In the genomic region with DNA sequence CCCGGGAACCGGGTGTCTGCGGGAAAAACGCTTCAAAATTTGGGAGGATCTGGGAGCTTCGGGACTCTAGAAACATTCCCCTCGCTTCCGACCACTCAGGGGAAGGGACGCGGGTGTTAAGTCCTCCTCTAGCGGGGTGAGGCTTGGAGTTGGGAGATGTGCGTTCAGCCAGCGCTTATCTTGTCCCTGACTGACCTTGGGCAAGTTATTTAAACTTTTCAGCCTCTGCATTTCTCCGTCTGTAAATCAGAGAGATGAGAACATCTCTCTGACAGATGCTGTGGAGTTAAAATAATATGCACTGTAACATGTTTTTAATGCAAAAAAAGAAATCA, we compare ENCODE assay signal across 11 cellular contexts.
A peak's percentile ranks its signal among the peaks of the same experiment; 100 is the strongest.
DNase-seq lines count a peak whose midpoint lies in the region; ATAC-seq, FAIRE-seq and TF ChIP-seq lines count a peak whose summit lies in the region.
"Had no signal": no experiment of that assay in that cellular context is flagged by ENCODE, and none has a peak within 500 bp of the region (broad histone marks: within the 10 kb centered on the region; RNA-seq: fewer than 3 reads in every experiment).

No MANE protein-coding gene starts in this region.

- WGBS in SK-N-SH (ENCODE audit: low lambda C conversion rate), result 9% methylated on average over 7 of the region's 13 CpGs

- DNase-seq in GM03348 (ENCODE audit: low spot score) (peak; percentile 9), SK-N-SH (no peak), glutamatergic neuron (peak; percentile 21), sciatic nerve (ENCODE audit: low spot score) (no peak), NCI-H1048 (lab: John Stamatoyannopoulos, UW) (no peak), GM19239 (ENCODE audit: insufficient read length, low spot score) (no peak), putamen (ENCODE audit: low spot score) (no peak)
- DNase-seq: NCI-H2107; stimulated activated naive B cell treated with anti-CD40 and anti-IgM and Interleukin-4, amounts not matched to agents 10 μg/mL and 1 μg/mL and 100 μg/mL, for 72 hours had no signal

- CTCF ChIA-PET in SK-N-SH (lab: Yijun Ruan, JAX), result interaction anchor here (1.0 to 1.6 kb wide), 3 partner anchors 16 to 370 kb away, joined by 3 to 4 read pairs (median 3); no protein-coding TSS in a partner anchor

- no peak for TF ChIP-seq RAD21 in SK-N-SH (IDR thresholded peaks at IDR 0.05; ENCODE audit: low read length)

- peak overlapping the region; percentile 46 for H3K27ac Mint-ChIP-seq in glutamatergic neuron (ENCODE audit: unreplicated experiment)
- H3K27ac Mint-ChIP-seq: stimulated activated naive B cell treated with anti-CD40 and anti-IgM and Interleukin-4, amounts not matched to agents 10 μg/mL and 1 μg/mL and 100 μg/mL, for 72 hours had no signal

- TF ChIP-seq CTCF in SK-N-SH (IDR thresholded peaks at IDR 0.05) (no peak), glutamatergic neuron (IDR thresholded peaks at IDR 0.05; ENCODE audit: partially characterized antibody, unreplicated experiment) (no peak)

- peak overlapping the region; percentile 88 for H3K4me3 Mint-ChIP-seq in glutamatergic neuron (ENCODE audit: unreplicated experiment)
- H3K4me3 Mint-ChIP-seq: stimulated activated naive B cell treated with anti-CD40 and anti-IgM and Interleukin-4, amounts not matched to agents 10 μg/mL and 1 μg/mL and 100 μg/mL, for 72 hours had no signal

- ATAC-seq in sciatic nerve (peak; percentile 26), HG03108 (IDR thresholded peaks at IDR 0.05; ENCODE audit: unreplicated experiment) (no peak)

- peak overlapping the region in 1 of 2 experiments; percentile 83; a peak in 3 of 4 replicates for H3K27ac ChIP-seq in SK-N-SH (ENCODE audit: low read depth in 2 of 2, low read length in 1 of 2)

- no peak for FAIRE-seq in GM19239 (lab: Jason Lieb, UNC)
- FAIRE-seq: islet of Langerhans had no signal

- no peaks in the 10 kb centered on the region for H4K20me1 ChIP-seq in SK-N-SH (ENCODE audit: insufficient read depth)

- H3F3A ChIP-seq in SK-N-SH (replicated peaks; ENCODE audit: insufficient read depth), result peaks cover 7% of the 10 kb centered on the region

- H3K36me3 ChIP-seq in SK-N-SH (replicated peaks in 1 of 2; ENCODE audit: control insufficient read depth in 1 of 2, insufficient read depth in 2 of 2, low read length in 1 of 2), result no peaks in the 10 kb centered on the region

- H2AFZ ChIP-seq in SK-N-SH (ENCODE audit: low read depth), result peak overlapping the region; percentile 56

- peaks cover 4% of the 10 kb centered on the region for H3K9me3 Mint-ChIP-seq in glutamatergic neuron (ENCODE audit: unreplicated experiment)
- H3K9me3 Mint-ChIP-seq: stimulated activated naive B cell treated with anti-CD40 and anti-IgM and Interleukin-4, amounts not matched to agents 10 μg/mL and 1 μg/mL and 100 μg/mL, for 72 hours had no signal

- H3K27me3 ChIP-seq in SK-N-SH (ENCODE audit: insufficient read depth), result no peaks in the 10 kb centered on the region; the same call in none of the 2 replicates

- peaks cover 11% of the 10 kb centered on the region for H3K27me3 Mint-ChIP-seq in glutamatergic neuron (ENCODE audit: unreplicated experiment)

- POLR2A ChIA-PET in SK-N-SH (lab: Yijun Ruan, JAX), result no interaction called here

- no peak for TF ChIP-seq EP300 in SK-N-SH (IDR thresholded peaks at IDR 0.05; ENCODE audit: borderline replicate concordance in 1 of 2, low read depth in 1 of 2, low read length in 1 of 2)

- no peaks in the 10 kb centered on the region for H3K9me2 ChIP-seq in SK-N-SH

- no peaks in the 10 kb centered on the region for H3K4me1 ChIP-seq in SK-N-SH (ENCODE audit: control insufficient read depth in 1 of 2, insufficient read depth in 2 of 2, low read depth in 1 of 2, low read length in 1 of 2)

- H3K4me3 ChIP-seq in SK-N-SH (ENCODE audit: low read depth in 2 of 2, low read length in 1 of 2), result peak overlapping the region; percentile 56 to 60; a peak in 3 of 4 replicates

- H3K79me2 ChIP-seq in SK-N-SH (ENCODE audit: insufficient read depth), result peaks cover 42% of the 10 kb centered on the region

- intact Hi-C loops in sciatic nerve (cut with DNase I), result no loop called here

- H3K4me2 ChIP-seq in SK-N-SH, result peak overlapping the region; percentile 76

- peaks cover 35% of the 10 kb centered on the region for H3K4me1 Mint-ChIP-seq in glutamatergic neuron (ENCODE audit: low read depth, unreplicated experiment)
- H3K4me1 Mint-ChIP-seq: stimulated activated naive B cell treated with anti-CD40 and anti-IgM and Interleukin-4, amounts not matched to agents 10 μg/mL and 1 μg/mL and 100 μg/mL, for 72 hours had no signal

- no peaks in the 10 kb centered on the region for H3K36me3 Mint-ChIP-seq in glutamatergic neuron (ENCODE audit: unreplicated experiment)
- H3K36me3 Mint-ChIP-seq: stimulated activated naive B cell treated with anti-CD40 and anti-IgM and Interleukin-4, amounts not matched to agents 10 μg/mL and 1 μg/mL and 100 μg/mL, for 72 hours had no signal

- no peaks in the 10 kb centered on the region for H3K9me3 ChIP-seq in SK-N-SH

- H3K9ac ChIP-seq in SK-N-SH, result peak overlapping the region; percentile 75; the same call in 1 of the 2 replicates

TF ChIP-seq in SK-N-SH, 30 proteins besides CTCF, POLR2A, EP300 and RAD21:
- TF ChIP-seq, protein P1, sequence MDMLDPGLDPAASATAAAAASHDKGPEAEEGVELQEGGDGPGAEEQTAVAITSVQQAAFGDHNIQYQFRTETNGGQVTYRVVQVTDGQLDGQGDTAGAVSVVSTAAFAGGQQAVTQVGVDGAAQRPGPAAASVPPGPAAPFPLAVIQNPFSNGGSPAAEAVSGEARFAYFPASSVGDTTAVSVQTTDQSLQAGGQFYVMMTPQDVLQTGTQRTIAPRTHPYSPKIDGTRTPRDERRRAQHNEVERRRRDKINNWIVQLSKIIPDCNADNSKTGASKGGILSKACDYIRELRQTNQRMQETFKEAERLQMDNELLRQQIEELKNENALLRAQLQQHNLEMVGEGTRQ (IDR thresholded peaks at IDR 0.05; ENCODE audit: borderline replicate concordance, low read depth, low read length), result no peak
- TF ChIP-seq POLR2AphosphoS5 (IDR thresholded peaks at IDR 0.05; ENCODE audit: low read depth, low read length) (no peak), ELF1 (IDR thresholded peaks at IDR 0.05) (no peak), YY1 (IDR thresholded peaks at IDR 0.05; ENCODE audit: low read depth) (no peak), RFX5 (IDR thresholded peaks at IDR 0.05; ENCODE audit: low read length) (no peak), TAF1 (IDR thresholded peaks at IDR 0.05; ENCODE audit: borderline replicate concordance, low read depth, low read length) (no peak), FOXJ3 (CRISPR knock-in tag; IDR thresholded peaks at IDR 0.05) (no peak), GATA2 (CRISPR knock-in tag; IDR thresholded peaks at IDR 0.05) (no peak), NFIC (IDR thresholded peaks at IDR 0.05; ENCODE audit: borderline replicate concordance) (no peak), EZH2phosphoT487 (IDR thresholded peaks at IDR 0.05; ENCODE audit: borderline replicate concordance, low read depth) (no peak)
- TF ChIP-seq, protein P2, sequence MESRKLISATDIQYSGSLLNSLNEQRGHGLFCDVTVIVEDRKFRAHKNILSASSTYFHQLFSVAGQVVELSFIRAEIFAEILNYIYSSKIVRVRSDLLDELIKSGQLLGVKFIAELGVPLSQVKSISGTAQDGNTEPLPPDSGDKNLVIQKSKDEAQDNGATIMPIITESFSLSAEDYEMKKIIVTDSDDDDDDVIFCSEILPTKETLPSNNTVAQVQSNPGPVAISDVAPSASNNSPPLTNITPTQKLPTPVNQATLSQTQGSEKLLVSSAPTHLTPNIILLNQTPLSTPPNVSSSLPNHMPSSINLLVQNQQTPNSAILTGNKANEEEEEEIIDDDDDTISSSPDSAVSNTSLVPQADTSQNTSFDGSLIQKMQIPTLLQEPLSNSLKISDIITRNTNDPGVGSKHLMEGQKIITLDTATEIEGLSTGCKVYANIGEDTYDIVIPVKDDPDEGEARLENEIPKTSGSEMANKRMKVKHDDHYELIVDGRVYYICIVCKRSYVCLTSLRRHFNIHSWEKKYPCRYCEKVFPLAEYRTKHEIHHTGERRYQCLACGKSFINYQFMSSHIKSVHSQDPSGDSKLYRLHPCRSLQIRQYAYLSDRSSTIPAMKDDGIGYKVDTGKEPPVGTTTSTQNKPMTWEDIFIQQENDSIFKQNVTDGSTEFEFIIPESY (IDR thresholded peaks at IDR 0.05; ENCODE audit: borderline replicate concordance, low read depth), result no peak
- TF ChIP-seq, protein P3, sequence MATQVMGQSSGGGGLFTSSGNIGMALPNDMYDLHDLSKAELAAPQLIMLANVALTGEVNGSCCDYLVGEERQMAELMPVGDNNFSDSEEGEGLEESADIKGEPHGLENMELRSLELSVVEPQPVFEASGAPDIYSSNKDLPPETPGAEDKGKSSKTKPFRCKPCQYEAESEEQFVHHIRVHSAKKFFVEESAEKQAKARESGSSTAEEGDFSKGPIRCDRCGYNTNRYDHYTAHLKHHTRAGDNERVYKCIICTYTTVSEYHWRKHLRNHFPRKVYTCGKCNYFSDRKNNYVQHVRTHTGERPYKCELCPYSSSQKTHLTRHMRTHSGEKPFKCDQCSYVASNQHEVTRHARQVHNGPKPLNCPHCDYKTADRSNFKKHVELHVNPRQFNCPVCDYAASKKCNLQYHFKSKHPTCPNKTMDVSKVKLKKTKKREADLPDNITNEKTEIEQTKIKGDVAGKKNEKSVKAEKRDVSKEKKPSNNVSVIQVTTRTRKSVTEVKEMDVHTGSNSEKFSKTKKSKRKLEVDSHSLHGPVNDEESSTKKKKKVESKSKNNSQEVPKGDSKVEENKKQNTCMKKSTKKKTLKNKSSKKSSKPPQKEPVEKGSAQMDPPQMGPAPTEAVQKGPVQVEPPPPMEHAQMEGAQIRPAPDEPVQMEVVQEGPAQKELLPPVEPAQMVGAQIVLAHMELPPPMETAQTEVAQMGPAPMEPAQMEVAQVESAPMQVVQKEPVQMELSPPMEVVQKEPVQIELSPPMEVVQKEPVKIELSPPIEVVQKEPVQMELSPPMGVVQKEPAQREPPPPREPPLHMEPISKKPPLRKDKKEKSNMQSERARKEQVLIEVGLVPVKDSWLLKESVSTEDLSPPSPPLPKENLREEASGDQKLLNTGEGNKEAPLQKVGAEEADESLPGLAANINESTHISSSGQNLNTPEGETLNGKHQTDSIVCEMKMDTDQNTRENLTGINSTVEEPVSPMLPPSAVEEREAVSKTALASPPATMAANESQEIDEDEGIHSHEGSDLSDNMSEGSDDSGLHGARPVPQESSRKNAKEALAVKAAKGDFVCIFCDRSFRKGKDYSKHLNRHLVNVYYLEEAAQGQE (IDR thresholded peaks at IDR 0.05; ENCODE audit: low read depth, low read length), result no peak
TF ChIP-seq in SK-N-SH: peak in this region for 0.

Comparison
In these comparisons a context has a peak if more than half of its experiments do, and no peak if none do; other contexts are left out.
1. DNase-seq: peak in GM03348 (single experiment) and glutamatergic neuron (single experiment); none in SK-N-SH (single experiment), sciatic nerve (single experiment), NCI-H1048 (single experiment), GM19239 (single experiment) and putamen (single experiment).